ENCODE assay signal across 9 cellular contexts in genomic region chr16:89410322-89410721, GRCh38.
DNase-seq lines count a peak whose midpoint lies in the region; ATAC-seq and TF ChIP-seq lines count a peak whose summit lies in the region.
"Had no signal": no experiment of that assay in that cellular context is flagged by ENCODE, and none has a peak within 500 bp of the region (broad histone marks: within the 10 kb centered on the region; RNA-seq: fewer than 3 reads in every experiment).

No MANE protein-coding gene starts in this region.

- CTCF ChIA-PET in naive thymus-derived CD4-positive, alpha-beta T cell (lab: Charles Lee) = interaction anchor here (1.1 kb wide), 1 partner anchor 35 kb away, joined by 3 read pairs; no protein-coding TSS in a partner anchor

- H3K4me3 Mint-ChIP-seq in naive thymus-derived CD4-positive, alpha-beta T cell = peak overlapping the region; percentile 16 to 83 (median 66)

- TF ChIP-seq CTCF in left ventricle myocardium inferior (IDR thresholded peaks at IDR 0.05; ENCODE audit: borderline replicate concordance) (no peak), ascending aorta (IDR thresholded peaks at IDR 0.05) (no peak)

- H3K27ac ChIP-seq in left ventricle myocardium inferior (replicated peaks) = peak overlapping the region; percentile 62
- peak overlapping the region; percentile 1 to 20 for H3K27ac ChIP-seq in ascending aorta
- peak overlapping the region; percentile 72 for H3K27ac ChIP-seq in naive thymus-derived CD4-positive, alpha-beta T cell (ENCODE audit: low read depth, low read length)

- no peaks in the 10 kb centered on the region for H3K36me3 Mint-ChIP-seq in naive thymus-derived CD4-positive, alpha-beta T cell

- H3K27me3 Mint-ChIP-seq in naive thymus-derived CD4-positive, alpha-beta T cell = no peaks in the 10 kb centered on the region

- H3K9me3 ChIP-seq in left ventricle myocardium inferior (replicated peaks) (no peaks in the 10 kb centered on the region), ascending aorta (no peaks in the 10 kb centered on the region)
- H3K9me3 ChIP-seq in naive thymus-derived CD4-positive, alpha-beta T cell (ENCODE audit: control insufficient read depth in 2 of 3, low read length in 3 of 3) = no peaks in the 10 kb centered on the region

- H3K9me3 Mint-ChIP-seq in naive thymus-derived CD4-positive, alpha-beta T cell = no peaks in the 10 kb centered on the region

- H3K4me1 ChIP-seq in left ventricle myocardium inferior (peaks cover 96% of the 10 kb centered on the region), ascending aorta (peaks cover 25 to 63% of the 10 kb centered on the region in 2 donors)
- H3K4me1 ChIP-seq in naive thymus-derived CD4-positive, alpha-beta T cell (ENCODE audit: control insufficient read depth in 2 of 2, insufficient read depth in 2 of 2, low read length in 2 of 2) = peaks cover 75 to 88% of the 10 kb centered on the region in 2 donors

- no peak for ATAC-seq in naive thymus-derived CD4-positive, alpha-beta T cell
- ATAC-seq in HG03135 (IDR thresholded peaks at IDR 0.05; ENCODE audit: unreplicated experiment) (no peak), GM18505 (IDR thresholded peaks at IDR 0.05; ENCODE audit: unreplicated experiment) (no peak)

- H3K4me3 ChIP-seq in left ventricle myocardium inferior = no peak overlapping the region
- H3K4me3 ChIP-seq in ascending aorta = no peak overlapping the region
- no peak overlapping the region for H3K4me3 ChIP-seq in naive thymus-derived CD4-positive, alpha-beta T cell (ENCODE audit: low read length)

- peak overlapping the region; percentile 62 to 96 (median 91) for H3K27ac Mint-ChIP-seq in naive thymus-derived CD4-positive, alpha-beta T cell

- POLR2A ChIA-PET in naive thymus-derived CD4-positive, alpha-beta T cell (lab: Charles Lee) = interaction anchor here (0.7 to 4.0 kb wide), 8 partner anchors 12 to 124 kb away, joined by 3 to 17 read pairs (median 4); partner anchors contain the start of gene SPG7

- TF ChIP-seq POLR2A in GM18505 (IDR thresholded peaks at IDR 0.05; ENCODE audit: borderline replicate concordance, extremely low read depth, insufficient read depth, insufficient read length) = no peak

- H3K36me3 ChIP-seq in left ventricle myocardium inferior (no peaks in the 10 kb centered on the region), ascending aorta (no peaks in the 10 kb centered on the region)
- H3K36me3 ChIP-seq in naive thymus-derived CD4-positive, alpha-beta T cell (ENCODE audit: control insufficient read depth in 2 of 3, insufficient read depth in 3 of 3, low read length in 3 of 3) = peaks cover 0 to 3% (median 0%) of the 10 kb centered on the region in 3 experiments

- intact Hi-C loops in left ventricle myocardium inferior (cut with micrococcal nuclease) (no loop called here), cardiac septum (cut with DNase I) (no loop called here), ascending aorta (cut with DNase I) (no loop called here)
- intact Hi-C loops in naive thymus-derived CD4-positive, alpha-beta T cell (cut with micrococcal nuclease) = no loop called here

- DNase-seq in left ventricle myocardium inferior = no peak
- no peak for DNase-seq in cardiac septum (ENCODE audit: low spot score)
- DNase-seq in ascending aorta (ENCODE audit: low spot score in 2 of 2) = no peak
- DNase-seq in naive thymus-derived CD4-positive, alpha-beta T cell = no peak
- no peak for DNase-seq in amniotic stem cell (lab: John Stamatoyannopoulos, UW)
- DNase-seq in GM19238 (ENCODE audit: insufficient read length, low spot score) = no peak
- DNase-seq: mesendoderm had no signal

- no peaks in the 10 kb centered on the region for H3K27me3 ChIP-seq in left ventricle myocardium inferior (ENCODE audit: low read depth)
- no peaks in the 10 kb centered on the region for H3K27me3 ChIP-seq in ascending aorta
- H3K27me3 ChIP-seq in naive thymus-derived CD4-positive, alpha-beta T cell (ENCODE audit: control insufficient read depth in 2 of 2, insufficient read depth in 2 of 2, low read length in 2 of 2) = no peaks in the 10 kb centered on the region

- peaks cover 74 to 94% (median 81%) of the 10 kb centered on the region in 7 donors for H3K4me1 Mint-ChIP-seq in naive thymus-derived CD4-positive, alpha-beta T cell

Comparison
In these comparisons a context has a peak if more than half of its experiments do, and no peak if none do; other contexts are left out.
1. H3K27ac ChIP-seq: peak in every context shown above with its lines; median percentile 72 in naive thymus-derived CD4-positive, alpha-beta T cell; 62 in left ventricle myocardium inferior; 10 in ascending aorta.